Comparison of ENCODE assay signal across 8 cellular contexts in the genomic region with DNA sequence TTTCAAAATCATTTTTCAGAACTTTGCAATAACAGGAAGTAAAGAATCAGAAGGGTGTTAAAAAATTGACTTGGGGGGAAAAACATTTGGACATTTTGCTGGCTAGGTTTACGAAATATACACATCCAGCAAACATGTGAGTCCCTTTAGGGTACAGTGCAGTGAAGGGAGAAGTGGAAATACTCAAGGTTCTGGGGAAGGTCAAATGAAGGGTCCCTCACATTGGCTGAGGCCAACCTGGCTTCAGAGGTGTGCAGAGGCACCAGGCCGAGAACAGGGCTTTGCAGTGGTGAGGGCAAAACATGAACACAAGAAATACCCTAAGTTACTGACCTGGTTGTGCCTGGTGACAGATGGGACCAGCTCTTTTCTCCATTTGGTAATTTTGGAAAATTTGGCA. TPM values are rescaled to one million over a fixed set of nuclear protein-coding genes. Genes with fewer than 3 reads are reported as not detected.
DNase-seq lines count a peak whose midpoint lies in the region; ATAC-seq and TF ChIP-seq lines count a peak whose summit lies in the region.

No MANE protein-coding gene starts in this region.

- no peaks in the 10 kb centered on the region for H4K20me1 ChIP-seq in PC-3 (ENCODE audit: low read length)
- peaks cover 4% of the 10 kb centered on the region for H4K20me1 ChIP-seq in smooth muscle cell (ENCODE audit: low read depth)

- no peak for TF ChIP-seq POLR2A in gastroesophageal sphincter (IDR thresholded peaks at IDR 0.05)

- H3K9ac ChIP-seq in PC-3 (ENCODE audit: low read length) (peak overlapping the region; percentile 99; the same call in 1 of the 2 replicates), endodermal cell (ENCODE audit: extremely low read depth, low read length, poor library complexity, severe bottlenecking) (no peak overlapping the region), smooth muscle cell (ENCODE audit: low read depth) (no peak overlapping the region)

- no TSS peak for BruUV-seq in PC-3 (replicated peaks; lab: Mats Ljungman, UMichigan)

- H3K4me1 ChIP-seq in PC-3 (ENCODE audit: insufficient read depth, low read length) (peaks cover 13% of the 10 kb centered on the region), endodermal cell (ENCODE audit: control insufficient read depth, insufficient read depth, low read length) (peaks cover 16% of the 10 kb centered on the region), smooth muscle cell (ENCODE audit: low read depth) (peaks cover 20% of the 10 kb centered on the region), gastroesophageal sphincter (peaks cover 0 to 31% (median 5%) of the 10 kb centered on the region in 3 donors)

- TF ChIP-seq CTCF in PC-3 (conservative IDR thresholded peaks at IDR 0.05; ENCODE audit: low read depth, low read length) (no peak), endodermal cell (conservative IDR thresholded peaks at IDR 0.05) (no peak), smooth muscle cell (IDR thresholded peaks at IDR 0.05; ENCODE audit: borderline replicate concordance, insufficient read depth, poor library complexity, severe bottlenecking) (no peak), gastroesophageal sphincter (IDR thresholded peaks at IDR 0.05) (no peak)

- intact Hi-C loops in PC-3 (cut with micrococcal nuclease): no loop called here

- H3K27me3 ChIP-seq in PC-3 (ENCODE audit: low read length) (no peaks in the 10 kb centered on the region), endodermal cell (ENCODE audit: control insufficient read depth, insufficient read depth, low read length, poor library complexity, severe bottlenecking) (no peaks in the 10 kb centered on the region), smooth muscle cell (ENCODE audit: low read depth) (no peaks in the 10 kb centered on the region), gastroesophageal sphincter (no peaks in the 10 kb centered on the region)

- POLR2A ChIA-PET in PC-3 (lab: Charles Lee; ENCODE audit: unreplicated experiment): interaction anchor here (0.6 to 0.7 kb wide), 2 partner anchors 165 to 221 kb away, joined by 3 read pairs; no protein-coding TSS in a partner anchor

- H3K4me2 ChIP-seq in PC-3 (ENCODE audit: low read length): peak overlapping the region; percentile 96; the same call in 1 of the 2 replicates
- no peak overlapping the region for H3K4me2 ChIP-seq in smooth muscle cell

- H2AFZ ChIP-seq in PC-3 (ENCODE audit: low read length) (no peak overlapping the region), smooth muscle cell (ENCODE audit: low read depth) (no peak overlapping the region)

- H3K27ac ChIP-seq in PC-3 (ENCODE audit: low read length) (no peak overlapping the region), endodermal cell (ENCODE audit: low read depth, low read length) (no peak overlapping the region), smooth muscle cell (ENCODE audit: low read depth) (peak overlapping the region; percentile 99), gastroesophageal sphincter (peak overlapping the region in 1 of 4 donors; percentile 97)

- CTCF ChIA-PET in PC-3 (lab: Charles Lee): no interaction called here

- H3K36me3 ChIP-seq in PC-3 (ENCODE audit: low read depth, low read length) (peaks cover 6% of the 10 kb centered on the region; the same call in 1 of the 2 replicates), endodermal cell (ENCODE audit: control insufficient read depth, insufficient read depth, low read length) (peaks cover 31% of the 10 kb centered on the region), smooth muscle cell (ENCODE audit: low read depth) (no peaks in the 10 kb centered on the region), gastroesophageal sphincter (peaks cover 0 to 22% of the 10 kb centered on the region in 2 donors)

- H3K4me1 Mint-ChIP-seq in endodermal cell: peaks cover 43% of the 10 kb centered on the region

- H3K4me3 ChIP-seq in PC-3 (ENCODE audit: low read length): no peak overlapping the region
- peak overlapping the region; percentile 78 for H3K4me3 ChIP-seq in endodermal cell (ENCODE audit: low read length)
- no peak overlapping the region for H3K4me3 ChIP-seq in smooth muscle cell
- no peak overlapping the region for H3K4me3 ChIP-seq in gastroesophageal sphincter

- H3K9me3 ChIP-seq in PC-3 (ENCODE audit: low read length) (no peaks in the 10 kb centered on the region), endodermal cell (ENCODE audit: control insufficient read depth, low read length) (no peaks in the 10 kb centered on the region), smooth muscle cell (replicated peaks; ENCODE audit: low read depth) (no peaks in the 10 kb centered on the region), gastroesophageal sphincter (no peaks in the 10 kb centered on the region)

- TF ChIP-seq EP300 in gastroesophageal sphincter (IDR thresholded peaks at IDR 0.05): no peak

- H3K36me3 Mint-ChIP-seq in endodermal cell (ENCODE audit: low read depth): peaks cover 30% of the 10 kb centered on the region

- H3K79me2 ChIP-seq in PC-3 (ENCODE audit: low read length): peaks cover 25% of the 10 kb centered on the region
- H3K79me2 ChIP-seq in smooth muscle cell (ENCODE audit: low read depth): peaks cover 27% of the 10 kb centered on the region

- peak overlapping the region; percentile 45 for H3K27ac Mint-ChIP-seq in endodermal cell

- H3K4me3 Mint-ChIP-seq in endodermal cell: peak overlapping the region; percentile 80

- H3K9me2 ChIP-seq in PC-3 (replicated peaks; ENCODE audit: low read length): no peaks in the 10 kb centered on the region

- no peaks in the 10 kb centered on the region for H3K27me3 Mint-ChIP-seq in endodermal cell (ENCODE audit: insufficient read depth)

- no peaks in the 10 kb centered on the region for H3K9me3 Mint-ChIP-seq in endodermal cell

- DNase-seq in SIG-M5 treated with dmso at 0.1 percent for 504 hours (lab: John Stamatoyannopoulos, UW; ENCODE audit: unreplicated experiment) (peak; percentile 46), SIG-M5 (lab: John Stamatoyannopoulos, UW) (no peak), PC-3 (no peak), endodermal cell (no peak), smooth muscle cell (lab: John Stamatoyannopoulos, UW; ENCODE audit: unreplicated experiment) (no peak), HT-29 (ENCODE audit: low spot score) (no peak)

- 89 to 100% methylated on average over 1 to 2 of the region's 2 CpGs for WGBS in endodermal cell (ENCODE audit: insufficient coverage in 1 of 2, insufficient read length in 1 of 2), 2 experiments
- WGBS in smooth muscle cell (ENCODE audit: low lambda C conversion rate): 95% methylated on average over 2 of the region's 2 CpGs
- WGBS in gastroesophageal sphincter (ENCODE audit: low coverage in 1 of 2), 2 donors: 79 to 100% methylated on average over 1 to 2 of the region's 2 CpGs

- peaks cover 4% of the 10 kb centered on the region for H3F3A ChIP-seq in PC-3 (ENCODE audit: low read length, unreplicated experiment)
- peaks cover 18% of the 10 kb centered on the region for H3F3A ChIP-seq in smooth muscle cell (ENCODE audit: low read depth)

- ATAC-seq in PC-3: no peak
- ATAC-seq in HG02763 (IDR thresholded peaks at IDR 0.05; ENCODE audit: unreplicated experiment): no peak
- ATAC-seq in gastroesophageal sphincter: no peak

RNA-seq across cellular contexts. Expression of gene UPF3A, which starts 1.6 kb away (rescaled TPM):
- total RNA-seq in PC-3 (2014; rRNA removed) (17.4 and 18.1 TPM in 2 replicates), endodermal cell (10 to 100 TPM; 56.5 to 81.2 TPM), smooth muscle cell (22.4 and 26.1 TPM in 2 replicates), gastroesophageal sphincter (10 to 100 TPM; 31.0 to 40.0 (median 37.9) TPM)
- polyA plus RNA-seq in endodermal cell (2013, experiment 1 of 2): 74.4 TPM
- polyA plus RNA-seq in endodermal cell (2013, experiment 2 of 2): 78.5 TPM
- 34.1 and 46.6 TPM in 2 replicates for polyA plus RNA-seq in smooth muscle cell
- 33.5 and 41.9 TPM in 2 replicates for total RNA-seq in HT-29 (2014; rRNA removed; shearing (Covaris generic))

RNA-seq across cellular contexts. Expression of gene CHAMP1, which starts 34.5 kb away (rescaled TPM):
- total RNA-seq in PC-3 (2014; rRNA removed) (8.3 and 10.6 TPM in 2 replicates), endodermal cell (10 to 100 TPM; 34.6 to 36.1 TPM), smooth muscle cell (12.0 and 20.6 TPM in 2 replicates), gastroesophageal sphincter (10 to 100 TPM in 2 of 4 donors, 1 to 10 TPM in 2; 7.5 to 15.3 (median 10.9) TPM)
- 50.6 TPM for polyA plus RNA-seq in endodermal cell (2013, experiment 1 of 2)
- polyA plus RNA-seq in endodermal cell (2013, experiment 2 of 2): 47.8 TPM
- 10.6 and 12.1 TPM in 2 replicates for polyA plus RNA-seq in smooth muscle cell
- total RNA-seq in HT-29 (2014; rRNA removed; shearing (Covaris generic)): 16.1 and 16.9 TPM in 2 replicates

RNA-seq across cellular contexts. Expression of gene CDC16, which starts 45.1 kb away (rescaled TPM):
- 16.0 and 21.0 TPM in 2 replicates for total RNA-seq in PC-3 (2014; rRNA removed)
- 10 to 100 TPM; 89.7 to 90.8 TPM for total RNA-seq in endodermal cell
- 85.0 TPM for polyA plus RNA-seq in endodermal cell (2013, experiment 1 of 2)
- 77.8 TPM for polyA plus RNA-seq in endodermal cell (2013, experiment 2 of 2)
- 43.8 and 60.7 TPM in 2 replicates for total RNA-seq in smooth muscle cell
- 31.5 and 51.0 TPM in 2 replicates for polyA plus RNA-seq in smooth muscle cell
- total RNA-seq in HT-29 (2014; rRNA removed; shearing (Covaris generic)): 28.6 and 31.1 TPM in 2 replicates
- total RNA-seq in gastroesophageal sphincter: 10 to 100 TPM; 40.1 to 53.1 (median 47.4) TPM
